1 cellular context compared by ENCODE assay signal in the genomic region with DNA sequence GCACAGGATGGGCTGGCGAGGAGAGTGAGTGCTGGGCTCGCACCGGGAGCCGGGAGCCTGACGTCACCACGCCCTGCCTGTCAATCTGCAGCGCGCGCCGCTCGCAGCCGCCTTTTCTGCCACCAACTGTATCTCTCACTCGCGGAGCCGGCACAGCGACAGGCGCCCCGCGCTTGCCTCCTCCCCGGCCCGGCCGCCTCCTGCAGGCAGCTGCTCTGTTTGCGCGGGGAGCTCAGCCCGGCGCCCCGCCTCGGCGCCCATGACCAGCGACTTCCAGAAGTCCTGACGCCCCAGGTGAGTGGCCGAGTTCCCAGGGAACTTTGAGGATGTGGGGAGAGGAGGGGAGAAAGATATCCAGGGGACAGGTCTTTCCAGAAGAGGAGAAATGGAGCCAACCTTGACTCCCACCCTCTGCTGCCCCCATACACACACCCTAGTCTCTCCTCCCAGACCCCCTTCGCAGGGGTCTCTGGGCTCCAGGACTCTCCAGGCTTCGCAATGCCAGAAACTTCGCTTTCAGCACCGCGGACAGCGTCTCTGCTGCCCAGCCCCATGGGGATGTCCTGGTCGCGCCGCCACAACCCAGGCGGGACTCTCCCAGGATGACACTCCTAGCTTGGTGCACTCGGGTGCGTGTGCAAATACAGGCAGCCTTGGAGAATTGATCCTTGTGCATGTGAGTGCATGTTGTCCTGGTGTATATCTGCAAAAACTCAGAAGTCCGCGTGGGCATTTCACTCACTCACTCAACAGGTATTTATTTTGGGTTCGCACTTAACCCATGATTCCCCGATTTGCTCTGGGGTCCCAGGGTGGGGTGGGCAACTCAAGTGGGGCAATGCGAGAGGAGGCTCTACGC.
A peak's percentile ranks its signal among the peaks of the same experiment; 100 is the strongest.
TF ChIP-seq lines count a peak whose summit lies in the region.

A gene with protein sequence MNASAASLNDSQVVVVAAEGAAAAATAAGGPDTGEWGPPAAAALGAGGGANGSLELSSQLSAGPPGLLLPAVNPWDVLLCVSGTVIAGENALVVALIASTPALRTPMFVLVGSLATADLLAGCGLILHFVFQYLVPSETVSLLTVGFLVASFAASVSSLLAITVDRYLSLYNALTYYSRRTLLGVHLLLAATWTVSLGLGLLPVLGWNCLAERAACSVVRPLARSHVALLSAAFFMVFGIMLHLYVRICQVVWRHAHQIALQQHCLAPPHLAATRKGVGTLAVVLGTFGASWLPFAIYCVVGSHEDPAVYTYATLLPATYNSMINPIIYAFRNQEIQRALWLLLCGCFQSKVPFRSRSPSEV (plus strand): TSS at position 138 of the 859 bp plus-strand sequence. CDS start 802 bp downstream, outside the sequence.

TF ChIP-seq in WTC11, 78 proteins besides CTCF, POLR2A, EP300 and RAD21 (continued from another document):
- TF ChIP-seq, protein P1, sequence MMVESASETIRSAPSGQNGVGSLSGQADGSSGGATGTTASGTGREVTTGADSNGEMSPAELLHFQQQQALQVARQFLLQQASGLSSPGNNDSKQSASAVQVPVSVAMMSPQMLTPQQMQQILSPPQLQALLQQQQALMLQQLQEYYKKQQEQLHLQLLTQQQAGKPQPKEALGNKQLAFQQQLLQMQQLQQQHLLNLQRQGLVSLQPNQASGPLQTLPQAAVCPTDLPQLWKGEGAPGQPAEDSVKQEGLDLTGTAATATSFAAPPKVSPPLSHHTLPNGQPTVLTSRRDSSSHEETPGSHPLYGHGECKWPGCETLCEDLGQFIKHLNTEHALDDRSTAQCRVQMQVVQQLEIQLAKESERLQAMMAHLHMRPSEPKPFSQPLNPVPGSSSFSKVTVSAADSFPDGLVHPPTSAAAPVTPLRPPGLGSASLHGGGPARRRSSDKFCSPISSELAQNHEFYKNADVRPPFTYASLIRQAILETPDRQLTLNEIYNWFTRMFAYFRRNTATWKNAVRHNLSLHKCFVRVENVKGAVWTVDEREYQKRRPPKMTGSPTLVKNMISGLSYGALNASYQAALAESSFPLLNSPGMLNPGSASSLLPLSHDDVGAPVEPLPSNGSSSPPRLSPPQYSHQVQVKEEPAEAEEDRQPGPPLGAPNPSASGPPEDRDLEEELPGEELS (CRISPR knock-in tag; IDR thresholded peaks at IDR 0.05) = peak; percentile 97
- TF ChIP-seq, protein P2, sequence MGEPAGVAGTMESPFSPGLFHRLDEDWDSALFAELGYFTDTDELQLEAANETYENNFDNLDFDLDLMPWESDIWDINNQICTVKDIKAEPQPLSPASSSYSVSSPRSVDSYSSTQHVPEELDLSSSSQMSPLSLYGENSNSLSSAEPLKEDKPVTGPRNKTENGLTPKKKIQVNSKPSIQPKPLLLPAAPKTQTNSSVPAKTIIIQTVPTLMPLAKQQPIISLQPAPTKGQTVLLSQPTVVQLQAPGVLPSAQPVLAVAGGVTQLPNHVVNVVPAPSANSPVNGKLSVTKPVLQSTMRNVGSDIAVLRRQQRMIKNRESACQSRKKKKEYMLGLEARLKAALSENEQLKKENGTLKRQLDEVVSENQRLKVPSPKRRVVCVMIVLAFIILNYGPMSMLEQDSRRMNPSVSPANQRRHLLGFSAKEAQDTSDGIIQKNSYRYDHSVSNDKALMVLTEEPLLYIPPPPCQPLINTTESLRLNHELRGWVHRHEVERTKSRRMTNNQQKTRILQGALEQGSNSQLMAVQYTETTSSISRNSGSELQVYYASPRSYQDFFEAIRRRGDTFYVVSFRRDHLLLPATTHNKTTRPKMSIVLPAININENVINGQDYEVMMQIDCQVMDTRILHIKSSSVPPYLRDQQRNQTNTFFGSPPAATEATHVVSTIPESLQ (CRISPR knock-in tag; IDR thresholded peaks at IDR 0.05) = no peak
- TF ChIP-seq ZNF138 (CRISPR knock-in tag; conservative IDR thresholded peaks at IDR 0.05) (0 out of 2 replicates have a peak, but pooled peaks have one; percentile 49), TCF7 (CRISPR knock-in tag; IDR thresholded peaks at IDR 0.05; ENCODE audit: low read depth) (no peak), PRRX2 (CRISPR knock-in tag; IDR thresholded peaks at IDR 0.05) (no peak)
- TF ChIP-seq, protein P3, sequence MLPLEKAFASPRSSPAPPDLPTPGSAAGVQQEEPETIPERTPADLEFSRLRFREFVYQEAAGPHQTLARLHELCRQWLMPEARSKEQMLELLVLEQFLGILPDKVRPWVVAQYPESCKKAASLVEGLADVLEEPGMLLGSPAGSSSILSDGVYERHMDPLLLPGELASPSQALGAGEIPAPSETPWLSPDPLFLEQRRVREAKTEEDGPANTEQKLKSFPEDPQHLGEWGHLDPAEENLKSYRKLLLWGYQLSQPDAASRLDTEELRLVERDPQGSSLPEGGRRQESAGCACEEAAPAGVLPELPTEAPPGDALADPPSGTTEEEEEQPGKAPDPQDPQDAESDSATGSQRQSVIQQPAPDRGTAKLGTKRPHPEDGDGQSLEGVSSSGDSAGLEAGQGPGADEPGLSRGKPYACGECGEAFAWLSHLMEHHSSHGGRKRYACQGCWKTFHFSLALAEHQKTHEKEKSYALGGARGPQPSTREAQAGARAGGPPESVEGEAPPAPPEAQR (CRISPR knock-in tag; IDR thresholded peaks at IDR 0.05) = no peak
